ENCODE assay signal across 17 cellular contexts in the genomic region with DNA sequence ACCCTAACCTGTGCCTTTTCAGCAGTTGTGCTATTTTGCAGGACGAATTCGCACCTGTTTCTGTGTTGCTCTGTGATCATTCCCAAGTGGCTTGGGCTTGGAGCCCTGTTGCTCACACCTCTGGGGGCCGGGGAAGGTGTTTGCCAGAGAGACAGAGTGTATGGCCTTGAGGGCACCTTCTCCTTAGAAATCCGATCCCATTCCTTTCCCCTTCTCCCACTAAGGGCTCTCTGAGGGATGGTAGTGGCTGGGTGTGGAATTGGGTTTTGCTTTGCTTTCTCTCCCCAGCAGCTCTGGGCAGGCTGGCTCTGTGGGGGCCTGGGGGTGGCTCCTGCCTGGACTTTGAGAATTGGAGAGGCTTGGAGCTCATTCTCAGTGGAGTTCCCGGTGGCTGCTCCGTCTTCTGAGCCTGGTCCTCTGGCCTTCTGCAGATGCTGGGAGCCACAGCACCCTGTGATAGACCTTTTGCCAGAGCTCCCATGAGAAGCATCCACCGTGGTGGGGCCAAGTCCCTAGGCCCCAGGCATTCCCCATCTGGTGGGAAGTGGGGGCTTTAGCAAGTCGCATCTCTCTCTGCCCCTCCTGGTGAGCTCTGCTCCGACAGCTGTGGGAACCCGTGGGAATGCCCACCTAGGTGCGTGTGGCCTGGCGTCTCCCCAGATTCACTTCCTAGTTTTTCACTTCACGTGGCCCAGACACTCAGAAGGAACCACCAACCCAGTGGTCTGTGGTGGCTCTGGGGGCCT. TPM values are rescaled to one million over a fixed set of nuclear protein-coding genes. Genes with fewer than 3 reads are reported as not detected.
A peak's percentile ranks its signal among the peaks of the same experiment; 100 is the strongest.
DNase-seq lines count a peak whose midpoint lies in the region; ATAC-seq and TF ChIP-seq lines count a peak whose summit lies in the region.
"Had no signal": no experiment of that assay in that cellular context is flagged by ENCODE, and none has a peak within 500 bp of the region (broad histone marks: within the 10 kb centered on the region; RNA-seq: fewer than 3 reads in every experiment).

No MANE protein-coding gene starts in this region.

- no peaks in the 10 kb centered on the region for H3K27me3 Mint-ChIP-seq in mesothelial cell of epicardium (ENCODE audit: low read depth)
- H3K27me3 Mint-ChIP-seq: activated CD4-positive, alpha-beta T cell treated with anti-CD3 and anti-CD28 coated beads, Interleukin-2, amount 10 ng/mL, durations not matched to agents 7 days and 5 days; CD4-positive, CD25-positive, alpha-beta regulatory T cell; naive thymus-derived CD4-positive, alpha-beta T cell had no signal

- no peaks in the 10 kb centered on the region for H3K27me3 ChIP-seq in right atrium auricular region
- H3K27me3 ChIP-seq in upper lobe of right lung: no peaks in the 10 kb centered on the region
- H3K27me3 ChIP-seq in breast epithelium: no peaks in the 10 kb centered on the region
- H3K27me3 ChIP-seq in prostate gland (replicated peaks; ENCODE audit: insufficient read depth): no peaks in the 10 kb centered on the region
- H3K27me3 ChIP-seq: tibial nerve had no signal

- DNase-seq in right atrium auricular region (ENCODE audit: low spot score) (no peak), Right ventricle myocardium inferior (ENCODE audit: missing footprints) (no peak), NCI-H510A treated with DMSO at 0.1 percent for 48 hours (lab: John Stamatoyannopoulos, UW) (peak; percentile 36), mesothelial cell of epicardium (ENCODE audit: low spot score in 2 of 2, unreplicated experiment in 2 of 2) (no peak), upper lobe of right lung (no peak), breast epithelium (ENCODE audit: low spot score in 2 of 2) (no peak), prostate gland (ENCODE audit: low spot score) (no peak)
- no peak for DNase-seq in stimulated activated naive CD8-positive, alpha-beta T cell treated with anti-CD3 and anti-CD28 coated beads, Interleukin-15, Interleukin-2, amounts not matched to agents 100 U/mL and 50 U/mL, for 24 hours
- DNase-seq: activated CD4-positive, alpha-beta T cell treated with anti-CD3 and anti-CD28 coated beads, Interleukin-2, amount 10 ng/mL, durations not matched to agents 7 days and 5 days; activated naive CD4-positive, alpha-beta T cell treated with anti-CD3 and anti-CD28 coated beads for 36 hours; aorta; CD4-positive, CD25-positive, alpha-beta regulatory T cell; DND-41; naive thymus-derived CD4-positive, alpha-beta T cell; NCI-H1105; SW 1271 had no signal

- H3K27ac Mint-ChIP-seq in mesothelial cell of epicardium: peak overlapping the region; percentile 81
- H3K27ac Mint-ChIP-seq: activated CD4-positive, alpha-beta T cell treated with anti-CD3 and anti-CD28 coated beads, Interleukin-2, amount 10 ng/mL, durations not matched to agents 7 days and 5 days; activated naive CD4-positive, alpha-beta T cell treated with anti-CD3 and anti-CD28 coated beads for 36 hours had no signal

- H3K4me1 ChIP-seq in right atrium auricular region (peaks cover 0 to 33% of the 10 kb centered on the region in 2 donors), upper lobe of right lung (peaks cover 47% of the 10 kb centered on the region), breast epithelium (no peaks in the 10 kb centered on the region), prostate gland (replicated peaks) (no peaks in the 10 kb centered on the region)

- TF ChIP-seq CTCF in right atrium auricular region (IDR thresholded peaks at IDR 0.05): no peak
- no peak for TF ChIP-seq CTCF in mesothelial cell of epicardium (IDR thresholded peaks at IDR 0.05; ENCODE audit: unreplicated experiment)
- no peak for TF ChIP-seq CTCF in upper lobe of right lung (IDR thresholded peaks at IDR 0.05)
- no peak for TF ChIP-seq CTCF in breast epithelium (IDR thresholded peaks at IDR 0.05)
- no peak for TF ChIP-seq CTCF in prostate gland (IDR thresholded peaks at IDR 0.05)

- H3K9me3 ChIP-seq in right atrium auricular region (no peaks in the 10 kb centered on the region), upper lobe of right lung (no peaks in the 10 kb centered on the region), breast epithelium (no peaks in the 10 kb centered on the region), prostate gland (no peaks in the 10 kb centered on the region)

- ATAC-seq in Right ventricle myocardium inferior (no peak), upper lobe of right lung (no peak)
- no peak for ATAC-seq in stimulated activated naive CD8-positive, alpha-beta T cell treated with anti-CD3 and anti-CD28 coated beads, Interleukin-15, Interleukin-2, amounts not matched to agents 100 U/mL and 50 U/mL, for 24 hours
- ATAC-seq: naive thymus-derived CD4-positive, alpha-beta T cell had no signal

- 79% methylated on average over 13 of the region's 13 CpGs for WGBS in prostate gland

- peaks cover 7% of the 10 kb centered on the region for H3K9me3 Mint-ChIP-seq in mesothelial cell of epicardium
- H3K9me3 Mint-ChIP-seq: activated CD4-positive, alpha-beta T cell treated with anti-CD3 and anti-CD28 coated beads, Interleukin-2, amount 10 ng/mL, durations not matched to agents 7 days and 5 days; activated naive CD4-positive, alpha-beta T cell treated with anti-CD3 and anti-CD28 coated beads for 36 hours had no signal

- intact Hi-C loops in Right ventricle myocardium inferior (cut with DNase I): no loop called here
- intact Hi-C loops in upper lobe of right lung (cut with DNase I): no loop called here
- intact Hi-C loops in breast epithelium (cut with DNase I; ENCODE audit: low total_unique reads): no loop called here
- intact Hi-C loops in prostate gland (cut with DNase I): no loop called here

- H3K36me3 Mint-ChIP-seq in mesothelial cell of epicardium: peaks cover 15% of the 10 kb centered on the region

- H3K27ac ChIP-seq in right atrium auricular region (peak overlapping the region; percentile 48 to 54), upper lobe of right lung (peak overlapping the region; percentile 36), breast epithelium (no peak overlapping the region), prostate gland (no peak overlapping the region)
- H3K27ac ChIP-seq: tibial nerve had no signal

- no peaks in the 10 kb centered on the region for H3K36me3 ChIP-seq in right atrium auricular region
- no peaks in the 10 kb centered on the region for H3K36me3 ChIP-seq in upper lobe of right lung
- H3K36me3 ChIP-seq in breast epithelium: no peaks in the 10 kb centered on the region
- no peaks in the 10 kb centered on the region for H3K36me3 ChIP-seq in prostate gland

- no peak overlapping the region for H3K4me3 Mint-ChIP-seq in mesothelial cell of epicardium
- H3K4me3 Mint-ChIP-seq: activated CD4-positive, alpha-beta T cell treated with anti-CD3 and anti-CD28 coated beads, Interleukin-2, amount 10 ng/mL, durations not matched to agents 7 days and 5 days; activated naive CD4-positive, alpha-beta T cell treated with anti-CD3 and anti-CD28 coated beads for 36 hours; CD4-positive, CD25-positive, alpha-beta regulatory T cell; naive thymus-derived CD4-positive, alpha-beta T cell had no signal

- no peak for TF ChIP-seq POLR2A in breast epithelium (IDR thresholded peaks at IDR 0.05)
- no peak for TF ChIP-seq POLR2A in prostate gland (IDR thresholded peaks at IDR 0.05)

- no peak overlapping the region for H3K4me3 ChIP-seq in right atrium auricular region
- H3K4me3 ChIP-seq in upper lobe of right lung: no peak overlapping the region
- H3K4me3 ChIP-seq in breast epithelium: no peak overlapping the region
- no peak overlapping the region for H3K4me3 ChIP-seq in prostate gland
- H3K4me3 ChIP-seq: tibial nerve had no signal

- peaks cover 77% of the 10 kb centered on the region for H3K4me1 Mint-ChIP-seq in mesothelial cell of epicardium

RNA-seq across cellular contexts. Expression of a gene that starts 26.1 kb away (rescaled TPM):
- total RNA-seq in right atrium auricular region (10 to 100 TPM; 31.8 to 48.6 TPM), Right ventricle myocardium inferior (89.9 TPM), mesothelial cell of epicardium (107 to 114 TPM (median 112 TPM) in 3 replicates), upper lobe of right lung (377 TPM), breast epithelium (10 to 100 TPM; 22.1 to 27.2 (median 26.8) TPM), prostate gland (10 to 100 TPM; 10.9 to 89.3 TPM)

Comparison
In these comparisons a context has a peak if more than half of its experiments do, and no peak if none do; other contexts are left out.
1. H3K27ac ChIP-seq: peak in right atrium auricular region (2 of 2) and upper lobe of right lung (single experiment); none in breast epithelium (0 of 2) and prostate gland (0 of 2).